ENCODE assay signal across 8 cellular contexts in genomic region chr14:23071244-23071974, GRCh38. TPM values are rescaled to one million over a fixed set of nuclear protein-coding genes. Genes with fewer than 3 reads are reported as not detected.
A peak's percentile ranks its signal among the peaks of the same experiment; 100 is the strongest.
DNase-seq lines count a peak whose midpoint lies in the region; ATAC-seq and TF ChIP-seq lines count a peak whose summit lies in the region.

No MANE protein-coding gene starts in this region.

- no peaks in the 10 kb centered on the region for H3K9me3 Mint-ChIP-seq in immature natural killer cell

- peak overlapping the region; percentile 84 to 94 (median 90) for H3K27ac Mint-ChIP-seq in immature natural killer cell

- peak overlapping the region; percentile 90 to 97 (median 91) for H3K4me3 Mint-ChIP-seq in immature natural killer cell

- H3K27me3 Mint-ChIP-seq in immature natural killer cell (ENCODE audit: low read depth in 3 of 3): peaks cover 0 to 10% (median 0%) of the 10 kb centered on the region in 3 donors

- peaks cover 33 to 35% of the 10 kb centered on the region in 2 donors for H3K4me1 Mint-ChIP-seq in immature natural killer cell

- DNase-seq in brain pericyte (ENCODE audit: low read depth, low spot score) (peak; percentile 77), immature natural killer cell (peak; percentile 56 to 66 (median 59)), DMS 273 (lab: John Stamatoyannopoulos, UW; ENCODE audit: unreplicated experiment) (no peak), hypothalamus (lab: John Stamatoyannopoulos, UW) (no peak)
- peak; percentile 66 to 74 for DNase-seq in stimulated activated CD4-positive, alpha-beta T cell treated with anti-CD3 and anti-CD28 coated beads, Interleukin-12 subunit alpha, Interleukin-12 subunit beta, amount 100 ng/mL, for 24 hours (ENCODE audit: low read depth in 2 of 2)

- ATAC-seq in GM18511 (IDR thresholded peaks at IDR 0.05; ENCODE audit: unreplicated experiment) (peak; percentile 88), HG02981 (IDR thresholded peaks at IDR 0.05; ENCODE audit: unreplicated experiment) (peak; percentile 86), SK-N-SH treated with all-trans-retinoic acid at 6 μM for 48 hours (peak; percentile 96)

- peaks cover 7 to 9% (median 8%) of the 10 kb centered on the region in 3 donors for H3K36me3 Mint-ChIP-seq in immature natural killer cell

TF ChIP-seq in SK-N-SH treated with all-trans-retinoic acid at 6 μM for 48 hours, 23 proteins besides CTCF, POLR2A, EP300 and RAD21:
- no peak for TF ChIP-seq ZFP30 (CRISPR knock-in tag; IDR thresholded peaks at IDR 0.05)
- TF ChIP-seq TCF4 (CRISPR knock-in tag; IDR thresholded peaks at IDR 0.05; ENCODE audit: borderline replicate concordance): no peak
- TF ChIP-seq PPARA (CRISPR knock-in tag; IDR thresholded peaks at IDR 0.05; ENCODE audit: borderline replicate concordance): no peak
- no peak for TF ChIP-seq ISL1 (CRISPR knock-in tag; IDR thresholded peaks at IDR 0.05)
- peak; percentile 78 for TF ChIP-seq ZNF565 (CRISPR knock-in tag; conservative IDR thresholded peaks at IDR 0.05; ENCODE audit: low read depth)

RNA-seq across cellular contexts. Expression of gene CDH24, which starts 14.1 kb away (rescaled TPM):
- 1 to 10 TPM in 1 of 3 donors, under 1 TPM in 2; 0.64 to 1.2 (median 0.78) TPM for polyA plus RNA-seq in immature natural killer cell

RNA-seq across cellular contexts. Expression of gene ACIN1, which starts 23.5 kb away (rescaled TPM):
- polyA plus RNA-seq in immature natural killer cell: 10 to 100 TPM in 1 of 3 donors, 1 to 10 TPM in 1, under 1 TPM in 1; 0.40 to 15.0 (median 4.5) TPM

RNA-seq across cellular contexts. Expression of gene C14orf119, which starts 23.9 kb away (rescaled TPM):
- 100 to 1,000 TPM in 2 of 3 donors, 10 to 100 TPM in 1; 85.2 to 184 (median 135) TPM for polyA plus RNA-seq in immature natural killer cell

RNA-seq across cellular contexts. Expression of gene PSMB11, which starts 29.4 kb away (rescaled TPM):
- not detected for polyA plus RNA-seq in immature natural killer cell

RNA-seq across cellular contexts. Expression of gene CIROP, which starts 33.4 kb away (rescaled TPM):
- polyA plus RNA-seq in immature natural killer cell: not detected

Comparison
In these comparisons a context has a peak if more than half of its experiments do, and no peak if none do; other contexts are left out.
1. DNase-seq: peak in brain pericyte (single experiment), immature natural killer cell (3 of 3) and stimulated activated CD4-positive, alpha-beta T cell treated with anti-CD3 and anti-CD28 coated beads, Interleukin-12 subunit alpha, Interleukin-12 subunit beta, amount 100 ng/mL, for 24 hours (2 of 2); none in DMS 273 (single experiment) and hypothalamus (0 of 51).
2. Peak in every context shown above with its lines, with median percentiles within 50 percentile points of each other: ATAC-seq.